Comparison of ENCODE assay signal across 8 cellular contexts in the genomic region with DNA sequence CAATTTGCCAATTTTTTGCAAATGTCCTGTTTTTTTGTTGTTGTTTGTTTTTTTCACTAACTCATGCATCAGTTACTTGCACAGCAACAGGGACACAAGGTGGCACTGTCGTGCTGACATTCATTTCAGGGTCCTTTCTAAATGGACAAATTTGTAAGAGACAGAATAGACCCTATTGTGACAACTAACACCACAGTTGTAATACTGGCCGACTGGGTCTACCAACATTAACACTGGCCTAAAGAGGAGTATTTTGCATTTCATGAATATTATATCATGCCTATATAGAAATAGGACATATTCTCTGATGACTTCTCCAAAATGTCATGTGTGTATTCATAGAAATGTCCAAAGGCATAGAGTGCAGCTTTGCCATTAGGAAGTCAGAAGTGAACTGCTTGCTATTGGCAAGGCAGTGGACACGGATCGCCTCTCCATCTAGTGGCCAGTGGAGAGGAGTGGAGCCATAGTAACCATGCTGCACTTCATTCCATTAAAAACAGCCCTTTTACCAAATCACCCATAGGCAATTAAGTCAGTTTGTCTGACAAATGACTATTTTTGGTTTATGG. TPM values are rescaled to one million over a fixed set of nuclear protein-coding genes. Genes with fewer than 3 reads are reported as not detected.
DNase-seq lines count a peak whose midpoint lies in the region; ATAC-seq and TF ChIP-seq lines count a peak whose summit lies in the region.

No MANE protein-coding gene starts in this region.

- CTCF ChIA-PET in BJ (lab: Yijun Ruan, JAX): interaction anchor here (0.6 to 3.7 kb wide), 33 partner anchors 8 to 802 kb away, joined by 3 to 17 read pairs (median 4); no protein-coding TSS in a partner anchor

- H3K27me3 ChIP-seq in BJ (ENCODE audit: control insufficient read depth, insufficient read depth, low read length) (no peaks in the 10 kb centered on the region), esophagus muscularis mucosa (no peaks in the 10 kb centered on the region)

- H3K4me3 Mint-ChIP-seq in nephron progenitor cell: no peak overlapping the region

- H3K4me1 Mint-ChIP-seq in nephron progenitor cell: no peaks in the 10 kb centered on the region

- no peak for TF ChIP-seq EP300 in esophagus muscularis mucosa (IDR thresholded peaks at IDR 0.05)

- POLR2A ChIA-PET in BJ (lab: Charles Lee): no interaction called here

- H3K9me3 ChIP-seq in esophagus muscularis mucosa: no peaks in the 10 kb centered on the region

- no peak for TF ChIP-seq POLR2A in esophagus muscularis mucosa (IDR thresholded peaks at IDR 0.05; ENCODE audit: low read depth)

- H3K4me3 ChIP-seq in BJ (ENCODE audit: low read depth, low read length) (no peak overlapping the region), esophagus muscularis mucosa (no peak overlapping the region)

- no peak overlapping the region for H3K27ac Mint-ChIP-seq in nephron progenitor cell

- H3K27me3 Mint-ChIP-seq in nephron progenitor cell (ENCODE audit: low read depth, poor library complexity): no peaks in the 10 kb centered on the region

- TF ChIP-seq CTCF in BJ (IDR thresholded peaks at IDR 0.05; ENCODE audit: insufficient read depth, low read depth, low read length) (peak; percentile 87), esophagus muscularis mucosa (IDR thresholded peaks at IDR 0.05) (peak; percentile 73 to 85 (median 82)), nephron progenitor cell (IDR thresholded peaks at IDR 0.05) (peak; percentile 60)

- no peaks in the 10 kb centered on the region for H3K36me3 ChIP-seq in BJ (ENCODE audit: control insufficient read depth, insufficient read depth, low read length)
- no peaks in the 10 kb centered on the region for H3K36me3 ChIP-seq in esophagus muscularis mucosa

- ATAC-seq in GM18873 (IDR thresholded peaks at IDR 0.05; ENCODE audit: low FRiP score, unreplicated experiment): peak; percentile 58
- ATAC-seq in HG03442 (IDR thresholded peaks at IDR 0.05; ENCODE audit: unreplicated experiment): peak; percentile 79

- no peaks in the 10 kb centered on the region for H3K9me3 Mint-ChIP-seq in nephron progenitor cell

- no peaks in the 10 kb centered on the region for H3K36me3 Mint-ChIP-seq in nephron progenitor cell (ENCODE audit: low read depth)

- WGBS in esophagus muscularis mucosa: 26% methylated on average over 4 of the region's 4 CpGs

- H3K4me1 ChIP-seq in esophagus muscularis mucosa: peaks cover 38 to 47% (median 43%) of the 10 kb centered on the region in 4 donors

- no peak for DNase-seq in BJ (ENCODE audit: low read depth)
- DNase-seq in NCI-H748 treated with DMSO at 0.1 percent for 48 hours (lab: John Stamatoyannopoulos, UW): peak; percentile 53
- peak; percentile 65 for DNase-seq in activated T-cell treated with anti-CD3 and anti-CD28 coated beads, Interleukin-2, amount 50 U/mL, for 1 hour
- DNase-seq in esophagus muscularis mucosa (ENCODE audit: extremely low spot score): no peak
- peak; percentile 38 for DNase-seq in nephron progenitor cell

- H3K27ac ChIP-seq in esophagus muscularis mucosa (replicated peaks in 1 of 4) (no peak overlapping the region), temporal lobe (ENCODE audit: low read depth, low read length) (peak overlapping the region; percentile 62)

- intact Hi-C loops in esophagus muscularis mucosa (cut with DNase I): loop anchor here (10.0 kb wide), 1 partner anchor 52 kb away; a partner anchor contains a TSS

RNA-seq across cellular contexts. Expression of a gene that starts 54.8 kb away (rescaled TPM):
- 4.7 and 6.0 TPM in 2 replicates for polyA plus RNA-seq in BJ (2011; rRNA removed)
- polyA minus RNA-seq in BJ (2011; rRNA and poly(A)+ RNA removed): 75.6 and 83.4 TPM in 2 replicates
- total RNA-seq in esophagus muscularis mucosa (100 to 1,000 TPM in 1 of 4 donors, 10 to 100 TPM in 3; 69.9 to 112 (median 80.8) TPM), temporal lobe (65.2 TPM)

Comparison
In these comparisons a context has a peak if more than half of its experiments do, and no peak if none do; other contexts are left out.
1. DNase-seq: peak in NCI-H748 treated with DMSO at 0.1 percent for 48 hours (single experiment), activated T-cell treated with anti-CD3 and anti-CD28 coated beads, Interleukin-2, amount 50 U/mL, for 1 hour (single experiment) and nephron progenitor cell (single experiment); none in BJ (single experiment) and esophagus muscularis mucosa (single experiment).
2. Peak in every context shown above with its lines, with median percentiles within 50 percentile points of each other: CTCF ChIP-seq.